In genomic region chr12:53623986-53624385, GRCh38 we compare ENCODE assay signal across 8 cellular contexts. TPM values are rescaled to one million over a fixed set of nuclear protein-coding genes. Genes with fewer than 3 reads are reported as not detected.
DNase-seq lines count a peak whose midpoint lies in the region; ATAC-seq and TF ChIP-seq lines count a peak whose summit lies in the region.

No MANE protein-coding gene starts in this region.

- H3K4me1 ChIP-seq in gastrocnemius medialis = peaks cover 36 to 47% of the 10 kb centered on the region in 2 donors

- H3K36me3 ChIP-seq in gastrocnemius medialis = no peaks in the 10 kb centered on the region

- in situ Hi-C loops in gastrocnemius medialis (cut with MboI; ENCODE audit: low sequenced_read_pairs in 4 of 4) = loop anchor here in 2 of 4 donors (10.0 kb wide), 2 partner anchors 51 to 79 kb away; partner anchors contain the start of gene ATP5MC2 (in 1 of the 2)

- intact Hi-C loops in gastrocnemius medialis (cut with DNase I; ENCODE audit: low total_unique reads) = no loop called here

- POLR2A ChIA-PET in T-cell (lab: Charles Lee) = interaction anchor here (0.5 to 0.7 kb wide), 3 partner anchors 34 to 884 kb away, joined by 3 to 5 read pairs (median 3); no protein-coding TSS in a partner anchor

- no peaks in the 10 kb centered on the region for H3K27me3 Mint-ChIP-seq in T-cell

- no peaks in the 10 kb centered on the region for H3K9me3 Mint-ChIP-seq in T-cell

- TF ChIP-seq POLR2A in gastrocnemius medialis (IDR thresholded peaks at IDR 0.05) = no peak

- peak overlapping the region; percentile 92 to 98 (median 96) for H3K4me3 Mint-ChIP-seq in T-cell

- H3K36me3 Mint-ChIP-seq in T-cell = no peaks in the 10 kb centered on the region

- H3K27me3 ChIP-seq in gastrocnemius medialis = no peaks in the 10 kb centered on the region

- CTCF ChIA-PET in T-cell (lab: Charles Lee) = interaction anchor here (0.6 to 1.4 kb wide), 6 partner anchors 8 to 1684 kb away, joined by 3 to 6 read pairs (median 3); partner anchors contain the start of gene ATP5MC2 (in 1 of the 2)

- H3K27ac Mint-ChIP-seq in T-cell = peak overlapping the region; percentile 69 to 99

- TF ChIP-seq CTCF in gastrocnemius medialis (IDR thresholded peaks at IDR 0.05 in 4 of 5, conservative IDR thresholded peaks at IDR 0.05 in 1 of 5) = no peak

- H3K9me3 ChIP-seq in gastrocnemius medialis = no peaks in the 10 kb centered on the region

- H3K4me1 Mint-ChIP-seq in T-cell = peaks cover 44 to 56% (median 55%) of the 10 kb centered on the region in 3 donors

- peak overlapping the region; percentile 67 to 88 (median 78) for H3K4me3 ChIP-seq in gastrocnemius medialis

- H3K27ac ChIP-seq in gastrocnemius medialis = peak overlapping the region; percentile 93 to 96 (median 95)

- DNase-seq in ELR (ENCODE audit: low read depth) (peak; percentile 22), T-cell (no peak), fibroblast of the conjunctiva (ENCODE audit: low read depth) (peak; percentile 69), gastrocnemius medialis (no peak), NCI-H526 treated with DMSO at 0.1 percent for 48 hours (lab: John Stamatoyannopoulos, UW) (no peak)
- no peak for DNase-seq in NK-92 treated with Interleukin-12 subunit alpha and Interleukin-12 subunit beta, amount 100 ng/mL, for 24 hours (lab: John Stamatoyannopoulos, UW)

- ATAC-seq in T-cell (replicated peaks in 1 of 4) (no peak), gastrocnemius medialis (no peak), HG02610 (IDR thresholded peaks at IDR 0.05; ENCODE audit: unreplicated experiment) (no peak), HG03442 (IDR thresholded peaks at IDR 0.05; ENCODE audit: unreplicated experiment) (no peak)

RNA-seq across cellular contexts. Expression of gene ATF7, which starts 2.2 kb away (rescaled TPM):
- total RNA-seq in T-cell = 10 to 100 TPM; 18.9 to 29.6 (median 27.1) TPM
- total RNA-seq in gastrocnemius medialis = 10 to 100 TPM; 21.9 to 47.9 (median 26.3) TPM

RNA-seq across cellular contexts. Expression of gene ATP5MC2, which starts 51.9 kb away (rescaled TPM):
- total RNA-seq in T-cell (100 to 1,000 TPM; 223 to 283 (median 251) TPM), gastrocnemius medialis (100 to 1,000 TPM; 428 to 714 (median 580) TPM)

Comparison
In these comparisons a context has a peak if more than half of its experiments do, and no peak if none do; other contexts are left out.
1. DNase-seq: peak in ELR (single experiment) and fibroblast of the conjunctiva (single experiment); none in T-cell (0 of 34), gastrocnemius medialis (0 of 2), NCI-H526 treated with DMSO at 0.1 percent for 48 hours (single experiment) and NK-92 treated with Interleukin-12 subunit alpha and Interleukin-12 subunit beta, amount 100 ng/mL, for 24 hours (single experiment).